35 cellular contexts compared by ENCODE assay signal in genomic region chr16:5315914-5316313, GRCh38.
DNase-seq lines count a peak whose midpoint lies in the region; FAIRE-seq and TF ChIP-seq lines count a peak whose summit lies in the region.
"Had no signal": no experiment of that assay in that cellular context is flagged by ENCODE, and none has a peak within 500 bp of the region (broad histone marks: within the 10 kb centered on the region; RNA-seq: fewer than 3 reads in every experiment).

No MANE protein-coding gene starts in this region.

- DNase-seq in H1 (ENCODE audit: low read depth in 1 of 2, low spot score in 2 of 2) (no peak), nephron progenitor cell (no peak), NCI-H526 treated with DMSO at 0.1 percent for 48 hours (lab: John Stamatoyannopoulos, UW) (no peak), NCI-H226 (no peak)
- DNase-seq in activated T-cell treated with anti-CD3 and anti-CD28 coated beads, Interleukin-2, amount 50 U/mL, for 24 hours = no peak
- DNase-seq: 8988T; ACHN; AML-193; BE2C; C1 segment of cervical spinal cord; Caco-2; Calu3; CD4-positive, alpha-beta memory T cell; CD4-positive, alpha-beta T cell; CD4-positive, CD25-positive, alpha-beta regulatory T cell; CD8-positive, alpha-beta memory T cell; CD8-positive, alpha-beta T cell; COR-L47; DMS 273 treated with DMSO at 0.1 percent for 48 hours; DMS153; DMS53; DMS79; DMS79 treated with DMSO at 0.1 percent for 48 hours; DND-41; EL had no signal

- CTCF ChIA-PET in HEK293 (lab: Yijun Ruan, JAX) (no interaction called here), H1 (lab: Charles Lee; ENCODE audit: partially characterized antibody) (interaction anchor here (0.7 kb wide), 1 partner anchor 12 kb away, joined by 4 read pairs; no protein-coding TSS in a partner anchor)

- no peak overlapping the region for H3K56ac ChIP-seq in H1 (replicated peaks; ENCODE audit: insufficient read length, low read depth, low read length)

- no peaks in the 10 kb centered on the region for H3K79me1 ChIP-seq in H1 (ENCODE audit: low read depth, low read length)

- no peaks in the 10 kb centered on the region for H3K36me3 ChIP-seq in HEK293 (ENCODE audit: control insufficient read depth in 2 of 2, insufficient read depth in 1 of 2, low read length in 2 of 2)
- no peaks in the 10 kb centered on the region for H3K36me3 ChIP-seq in H1 (ENCODE audit: control insufficient read depth in 2 of 4, insufficient read depth in 4 of 4, low read length in 3 of 4)
- H3K36me3 ChIP-seq: BE2C; BLaER1; BLaER1 treated with 17β-estradiol and CSF1 and Interleukin-3, amounts not matched to agents 10 nM and 100 nM had no signal

- no peak overlapping the region for H4K8ac ChIP-seq in H1 (ENCODE audit: extremely low read depth, insufficient read depth, low read length)

- no peak overlapping the region for H2AK5ac ChIP-seq in H1 (ENCODE audit: low read depth, low read length)

- TF ChIP-seq EP300 in H1 (IDR thresholded peaks at IDR 0.05; ENCODE audit: borderline replicate concordance in 1 of 2, low read depth in 2 of 2, low read length in 2 of 2) = no peak

- H3K4me3 ChIP-seq in HEK293 (ENCODE audit: low read depth, low read length) = no peak overlapping the region
- H3K4me3 ChIP-seq in H1 (ENCODE audit: extremely low read depth in 1 of 4, insufficient read depth in 2 of 4, low read depth in 3 of 4, low read length in 4 of 4) = no peak overlapping the region
- H3K4me3 ChIP-seq: A549; BLaER1; BLaER1 treated with 17β-estradiol and CSF1 and Interleukin-3, amounts not matched to agents 10 nM and 100 nM had no signal

- H3K18ac ChIP-seq in H1 (ENCODE audit: extremely low read depth, low read length) = no peak overlapping the region

- no peak overlapping the region for H3K4me2 ChIP-seq in H1 (ENCODE audit: insufficient read depth in 1 of 2, low read depth in 2 of 2, low read length in 2 of 2)
- H3K4me2 ChIP-seq: A549; BLaER1; BLaER1 treated with 17β-estradiol and CSF1 and Interleukin-3, amounts not matched to agents 10 nM and 100 nM had no signal

- TF ChIP-seq RAD21 in H1 (IDR thresholded peaks at IDR 0.05 in 1 of 2, conservative IDR thresholded peaks at IDR 0.05 in 1 of 2; ENCODE audit: low read depth in 2 of 2, low read length in 2 of 2) = no peak

- H3K79me2 ChIP-seq in H1 (ENCODE audit: control insufficient read depth in 1 of 2, insufficient read depth in 2 of 2, low read length in 2 of 2) = no peaks in the 10 kb centered on the region

- no peak overlapping the region for H2BK120ac ChIP-seq in H1 (replicated peaks; ENCODE audit: low read depth, low read length)

- H3K9ac ChIP-seq in H1 (replicated peaks in 1 of 4; ENCODE audit: extremely low read depth in 1 of 4, low read depth in 3 of 4, low read length in 3 of 4) = no peak overlapping the region
- H3K9ac ChIP-seq: BLaER1; BLaER1 treated with 17β-estradiol and CSF1 and Interleukin-3, amounts not matched to agents 10 nM and 100 nM had no signal

- H3K27me3 Mint-ChIP-seq in nephron progenitor cell (ENCODE audit: low read depth, poor library complexity) = peaks cover 25% of the 10 kb centered on the region
- peaks cover under 1% of the 10 kb centered on the region for H3K27me3 Mint-ChIP-seq in activated T-cell treated with anti-CD3 and anti-CD28 coated beads, Interleukin-2, amount 50 U/mL, for 24 hours
- H3K27me3 Mint-ChIP-seq: B cell had no signal

- no peak overlapping the region for H2BK12ac ChIP-seq in H1 (ENCODE audit: low read depth, low read length)

- no peak overlapping the region for H4K91ac ChIP-seq in H1 (replicated peaks; ENCODE audit: insufficient read length, low read length)

- H3K4me1 Mint-ChIP-seq in nephron progenitor cell = no peaks in the 10 kb centered on the region
- H3K4me1 Mint-ChIP-seq in activated T-cell treated with anti-CD3 and anti-CD28 coated beads, Interleukin-2, amount 50 U/mL, for 24 hours (ENCODE audit: low read depth) = no peaks in the 10 kb centered on the region
- H3K4me1 Mint-ChIP-seq: B cell; CD14-positive monocyte; CD4-positive, alpha-beta memory T cell; CD4-positive, CD25-positive, alpha-beta regulatory T cell; CD8-positive, alpha-beta memory T cell had no signal

- H2AFZ ChIP-seq in H1 (ENCODE audit: low read length) = no peak overlapping the region

- no peaks in the 10 kb centered on the region for H3K27me3 ChIP-seq in H1 (replicated peaks in 1 of 4; ENCODE audit: control insufficient read depth in 3 of 4, extremely low read depth in 1 of 4, insufficient read depth in 3 of 4, low read length in 3 of 4)
- H3K27me3 ChIP-seq: BE2C; BLaER1; BLaER1 treated with 17β-estradiol and CSF1 and Interleukin-3, amounts not matched to agents 10 nM and 100 nM had no signal

- no peak overlapping the region for H2BK20ac ChIP-seq in H1 (ENCODE audit: low read length)

- H2BK5ac ChIP-seq in H1 (ENCODE audit: low read depth, low read length) = no peak overlapping the region

- no peak overlapping the region for H3K27ac ChIP-seq in HEK293 (ENCODE audit: extremely low read depth, low read depth, low read length)
- H3K27ac ChIP-seq in H1 (ENCODE audit: low read depth, low read length) = no peak overlapping the region
- H3K27ac ChIP-seq: 22Rv1; A549; BLaER1; BLaER1 treated with 17β-estradiol and CSF1 and Interleukin-3, amounts not matched to agents 10 nM and 100 nM; C4-2B had no signal

- H2BK15ac ChIP-seq in H1 (ENCODE audit: low read length) = 0 out of 2 replicates have a peak overlapping the region, but pooled peaks have one; percentile 67

- no peak for FAIRE-seq in H1 (lab: Jason Lieb, UNC)
- FAIRE-seq: A204.1, A549, D721Med had no signal

- H3K9me3 ChIP-seq in HEK293 (ENCODE audit: control insufficient read depth, insufficient read depth, low read depth, low read length) (no peaks in the 10 kb centered on the region), H1 (ENCODE audit: insufficient read depth in 2 of 2, low read depth in 1 of 2, low read length in 1 of 2) (no peaks in the 10 kb centered on the region)
- H3K9me3 ChIP-seq: A549, BE2C, BLaER1, Caco-2 had no signal

- no peaks in the 10 kb centered on the region for H3K23me2 ChIP-seq in H1 (ENCODE audit: low read depth, low read length)

- WGBS in H1 (ENCODE audit: extremely low coverage in 1 of 2, insufficient coverage in 1 of 2, insufficient read length in 1 of 2, insufficient replicate concordance in 2 of 2, low coverage in 1 of 2, low lambda C conversion rate in 2 of 2, missing lambda C conversion rate in 1 of 2), 2 experiments = 86% methylated on average over 5 of the region's 5 CpGs; no CpG with 5 or more reads in 1 of the 2 experiments

- TF ChIP-seq CTCF in HEK293 (tag by site-specific recombination; IDR thresholded peaks at IDR 0.05) (no peak), H1 (IDR thresholded peaks at IDR 0.05; ENCODE audit: control extremely low read depth in 1 of 3, insufficient read depth in 1 of 3, low read depth in 1 of 3, low read length in 3 of 3) (no peak), nephron progenitor cell (IDR thresholded peaks at IDR 0.05) (no peak)

- H3K9me3 Mint-ChIP-seq in nephron progenitor cell = peaks cover 1% of the 10 kb centered on the region
- no peaks in the 10 kb centered on the region for H3K9me3 Mint-ChIP-seq in activated T-cell treated with anti-CD3 and anti-CD28 coated beads, Interleukin-2, amount 50 U/mL, for 24 hours

- H3K36me3 Mint-ChIP-seq in nephron progenitor cell (ENCODE audit: low read depth) = no peaks in the 10 kb centered on the region
- no peaks in the 10 kb centered on the region for H3K36me3 Mint-ChIP-seq in activated T-cell treated with anti-CD3 and anti-CD28 coated beads, Interleukin-2, amount 50 U/mL, for 24 hours (ENCODE audit: low read depth)
- H3K36me3 Mint-ChIP-seq: CD14-positive monocyte; CD4-positive, alpha-beta memory T cell; CD4-positive, CD25-positive, alpha-beta regulatory T cell; CD8-positive, alpha-beta memory T cell; CD8-positive, alpha-beta T cell had no signal

- H3K27ac Mint-ChIP-seq in nephron progenitor cell = peak overlapping the region; percentile 50
- H3K27ac Mint-ChIP-seq in activated T-cell treated with anti-CD3 and anti-CD28 coated beads, Interleukin-2, amount 50 U/mL, for 24 hours = no peak overlapping the region
- H3K27ac Mint-ChIP-seq: B cell; CD14-positive monocyte; CD4-positive, alpha-beta memory T cell; CD4-positive, alpha-beta T cell; CD4-positive, CD25-positive, alpha-beta regulatory T cell; CD8-positive, alpha-beta memory T cell; CD8-positive, alpha-beta T cell had no signal

- no peak overlapping the region for H3K14ac ChIP-seq in H1 (ENCODE audit: insufficient read length)

- H4K5ac ChIP-seq in H1 (ENCODE audit: insufficient read length, low read depth, low read length) = no peak overlapping the region

- TF ChIP-seq POLR2A in H1 (IDR thresholded peaks at IDR 0.05; ENCODE audit: control extremely low read depth in 1 of 2, low read depth in 2 of 2, low read length in 2 of 2) = no peak

- no peak overlapping the region for H3K4ac ChIP-seq in H1 (replicated peaks; ENCODE audit: insufficient read length, low read depth, low read length)

- H3K23ac ChIP-seq in H1 (ENCODE audit: insufficient read length) = no peak overlapping the region

- no peak overlapping the region for H3K4me3 Mint-ChIP-seq in nephron progenitor cell
- no peak overlapping the region for H3K4me3 Mint-ChIP-seq in activated T-cell treated with anti-CD3 and anti-CD28 coated beads, Interleukin-2, amount 50 U/mL, for 24 hours
- H3K4me3 Mint-ChIP-seq: B cell; CD14-positive monocyte; CD4-positive, alpha-beta memory T cell; CD4-positive, alpha-beta T cell; CD8-positive, alpha-beta memory T cell; CD8-positive, alpha-beta T cell had no signal

- no peaks in the 10 kb centered on the region for H4K20me1 ChIP-seq in H1 (replicated peaks in 1 of 2; ENCODE audit: control insufficient read depth in 1 of 2, insufficient read depth in 2 of 2, low read length in 2 of 2)
- H4K20me1 ChIP-seq: BLaER1; BLaER1 treated with 17β-estradiol and CSF1 and Interleukin-3, amounts not matched to agents 10 nM and 100 nM had no signal

- H3K4me1 ChIP-seq in HEK293 (ENCODE audit: control insufficient read depth, insufficient read depth, low read length) = no peaks in the 10 kb centered on the region
- H3K4me1 ChIP-seq in H1 (replicated peaks in 1 of 4; ENCODE audit: control insufficient read depth in 3 of 4, insufficient read depth in 4 of 4, low read length in 3 of 4) = no peaks in the 10 kb centered on the region
- H3K4me1 ChIP-seq: A549, BE2C, Caco-2 had no signal

- POLR2A ChIA-PET in HEK293 (lab: Yijun Ruan, JAX) (no interaction called here), H1 (lab: Charles Lee; ENCODE audit: partially characterized antibody) (no interaction called here)

TF ChIP-seq in HEK293, 187 proteins besides CTCF, POLR2A, EP300 and RAD21:
- TF ChIP-seq ZNF623 (tag by site-specific recombination; IDR thresholded peaks at IDR 0.05) (peak; percentile 62), BCL11A (tag by site-specific recombination; IDR thresholded peaks at IDR 0.05; ENCODE audit: low read depth) (no peak)
TF ChIP-seq in HEK293: peak in this region for 1.

TF ChIP-seq in H1, 55 proteins besides CTCF, POLR2A, EP300 and RAD21 (continues in another document):
- no peak for TF ChIP-seq FOSL1 (IDR thresholded peaks at IDR 0.05; ENCODE audit: insufficient read depth, low read depth, low read length)
- no peak for TF ChIP-seq CHD2 (IDR thresholded peaks at IDR 0.05; ENCODE audit: low read length)
- no peak for TF ChIP-seq SP4 (IDR thresholded peaks at IDR 0.05; ENCODE audit: low read length)
- no peak for TF ChIP-seq BRCA1 (IDR thresholded peaks at IDR 0.05; ENCODE audit: low read depth, low read length)
- TF ChIP-seq POLR2AphosphoS5 (IDR thresholded peaks at IDR 0.05; ENCODE audit: low read depth, low read length) = no peak
